In the genomic region with DNA sequence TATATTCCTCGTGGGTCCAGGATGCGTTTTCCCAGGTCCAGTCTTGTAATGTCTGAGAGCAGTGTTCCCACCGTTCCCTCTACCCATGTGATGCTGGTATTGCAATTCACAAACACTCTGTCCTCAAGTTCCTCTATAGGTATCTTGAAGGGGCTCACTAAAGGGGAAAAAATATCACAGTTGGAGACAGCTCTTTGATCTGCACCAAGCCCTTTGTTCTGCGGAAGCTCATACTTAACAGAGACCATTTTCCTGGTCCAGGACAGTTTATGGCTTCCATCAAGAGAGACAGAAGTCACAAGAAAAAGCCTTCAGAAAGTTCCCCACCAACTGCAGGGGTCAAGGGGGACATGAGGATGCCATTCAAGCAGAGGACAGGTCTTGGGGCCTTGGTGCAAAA, we compare ENCODE assay signal across 28 cellular contexts. TPM values are rescaled to one million over a fixed set of nuclear protein-coding genes. Genes with fewer than 3 reads are reported as not detected.
DNase-seq lines count a peak whose midpoint lies in the region; ATAC-seq, FAIRE-seq and TF ChIP-seq lines count a peak whose summit lies in the region.
"Had no signal": no experiment of that assay in that cellular context is flagged by ENCODE, and none has a peak within 500 bp of the region (broad histone marks: within the 10 kb centered on the region; RNA-seq: fewer than 3 reads in every experiment).

No MANE protein-coding gene starts in this region.

- H3K36me3 Mint-ChIP-seq in stimulated activated naive CD8-positive, alpha-beta T cell treated with anti-CD3 and anti-CD28 coated beads, Interleukin-15, Interleukin-2, amounts not matched to agents 100 ng/mL and 50 ng/mL, for 24 hours (ENCODE audit: low read depth) = peaks cover 57% of the 10 kb centered on the region
- peaks cover 61% of the 10 kb centered on the region for H3K36me3 Mint-ChIP-seq in activated CD8-positive, alpha-beta T cell treated with anti-CD3 and anti-CD28 coated beads for 36 hours (ENCODE audit: low read depth)
- H3K36me3 Mint-ChIP-seq: stimulated activated memory B cell treated with anti-CD40 and anti-IgM and Interleukin-4, amounts not matched to agents 10 μg/mL and 1 μg/mL and 100 μg/mL, for 72 hours had no signal

- H3K4me1 ChIP-seq in effector memory CD4-positive, alpha-beta T cell (ENCODE audit: control insufficient read depth, insufficient read depth, low read length, poor library complexity, severe bottlenecking) = peaks cover 56% of the 10 kb centered on the region
- H3K4me1 ChIP-seq in thymus (ENCODE audit: control insufficient read depth, insufficient read depth, low read length) = peaks cover 8% of the 10 kb centered on the region
- no peaks in the 10 kb centered on the region for H3K4me1 ChIP-seq in suprapubic skin
- H3K4me1 ChIP-seq: tibial artery had no signal

- H3K4me3 Mint-ChIP-seq in stimulated activated naive CD8-positive, alpha-beta T cell treated with anti-CD3 and anti-CD28 coated beads, Interleukin-15, Interleukin-2, amounts not matched to agents 100 ng/mL and 50 ng/mL, for 24 hours = peak overlapping the region; percentile 89
- peak overlapping the region; percentile 81 for H3K4me3 Mint-ChIP-seq in activated CD8-positive, alpha-beta T cell treated with anti-CD3 and anti-CD28 coated beads for 36 hours
- H3K4me3 Mint-ChIP-seq: stimulated activated memory B cell treated with anti-CD40 and anti-IgM and Interleukin-4, amounts not matched to agents 10 μg/mL and 1 μg/mL and 100 μg/mL, for 72 hours had no signal

- no peaks in the 10 kb centered on the region for H3K27me3 ChIP-seq in effector memory CD4-positive, alpha-beta T cell (replicated peaks; ENCODE audit: control insufficient read depth, insufficient read depth, low read length, poor library complexity, severe bottlenecking)
- H3K27me3 ChIP-seq in thymus (ENCODE audit: control insufficient read depth, insufficient read depth) (no peaks in the 10 kb centered on the region), suprapubic skin (peaks cover 10% of the 10 kb centered on the region)

- no peaks in the 10 kb centered on the region for H3K9me3 ChIP-seq in effector memory CD4-positive, alpha-beta T cell (ENCODE audit: control insufficient read depth, low read length)
- H3K9me3 ChIP-seq in thymus (ENCODE audit: control insufficient read depth) (no peaks in the 10 kb centered on the region), suprapubic skin (no peaks in the 10 kb centered on the region)
- H3K9me3 ChIP-seq: tibial artery had no signal

- WGBS in thymus = 33% methylated on average over 4 of the region's 4 CpGs
- 85% methylated on average over 4 of the region's 4 CpGs for WGBS in suprapubic skin

- TF ChIP-seq CTCF in activated CD8-positive, alpha-beta T cell treated with anti-CD3 and anti-CD28 coated beads for 36 hours (IDR thresholded peaks at IDR 0.05) = no peak
- TF ChIP-seq CTCF in suprapubic skin (IDR thresholded peaks at IDR 0.05) = no peak

- no peaks in the 10 kb centered on the region for H3K9me3 Mint-ChIP-seq in stimulated activated naive CD8-positive, alpha-beta T cell treated with anti-CD3 and anti-CD28 coated beads, Interleukin-15, Interleukin-2, amounts not matched to agents 100 ng/mL and 50 ng/mL, for 24 hours
- no peaks in the 10 kb centered on the region for H3K9me3 Mint-ChIP-seq in activated CD8-positive, alpha-beta T cell treated with anti-CD3 and anti-CD28 coated beads for 36 hours
- H3K9me3 Mint-ChIP-seq: stimulated activated memory B cell treated with anti-CD40 and anti-IgM and Interleukin-4, amounts not matched to agents 10 μg/mL and 1 μg/mL and 100 μg/mL, for 72 hours had no signal

- POLR2A ChIA-PET in activated CD8-positive, alpha-beta T cell treated with anti-CD3 and anti-CD28 coated beads for 36 hours (lab: Charles Lee) = interaction anchor here (1.2 to 2.5 kb wide), 3 partner anchors 119 to 123 kb away, joined by 3 to 13 read pairs (median 4); no protein-coding TSS in a partner anchor

- no peak for DNase-seq in stimulated activated naive CD8-positive, alpha-beta T cell treated with anti-CD3 and anti-CD28 coated beads, Interleukin-15, Interleukin-2, amounts not matched to agents 100 U/mL and 50 U/mL, for 24 hours
- no peak for DNase-seq in activated CD8-positive, alpha-beta T cell treated with anti-CD3 and anti-CD28 coated beads for 36 hours
- DNase-seq in effector memory CD4-positive, alpha-beta T cell = no peak
- DNase-seq in GM12891 (ENCODE audit: insufficient read length, low spot score) (no peak), suprapubic skin (ENCODE audit: low spot score in 2 of 2) (no peak)
- DNase-seq: activated gamma-delta T cell; effector CD8-positive, alpha-beta T cell; GDM1; hippocampal formation; Karpas-422; left ventricle myocardium superior; NCI-H1694; NCI-H2171; NCI-H526; RPMI8226; stimulated activated CD4-positive, alpha-beta T cell treated with anti-CD3 and anti-CD28 coated beads, Interleukin-2, amount 100 ng/mL, for 24 hours; tibial artery had no signal

- CTCF ChIA-PET in activated CD8-positive, alpha-beta T cell treated with anti-CD3 and anti-CD28 coated beads for 36 hours (lab: Charles Lee) = interaction anchor here (0.9 to 6.0 kb wide), 7 partner anchors 11 to 142 kb away, joined by 3 to 38 read pairs (median 3); no protein-coding TSS in a partner anchor

- peaks cover 10% of the 10 kb centered on the region for H3K36me3 ChIP-seq in effector memory CD4-positive, alpha-beta T cell (ENCODE audit: control insufficient read depth, insufficient read depth, low read length)
- H3K36me3 ChIP-seq in thymus (ENCODE audit: control insufficient read depth, insufficient read depth) (peaks cover 23% of the 10 kb centered on the region), suprapubic skin (no peaks in the 10 kb centered on the region)
- H3K36me3 ChIP-seq: tibial artery had no signal

- intact Hi-C loops in activated CD8-positive, alpha-beta T cell treated with anti-CD3 and anti-CD28 coated beads for 36 hours (cut with micrococcal nuclease) = loop anchor here (5.0 kb wide), 2 partner anchors 123 to 138 kb away; no protein-coding TSS in a partner anchor

- H3K27ac Mint-ChIP-seq in stimulated activated naive CD8-positive, alpha-beta T cell treated with anti-CD3 and anti-CD28 coated beads, Interleukin-15, Interleukin-2, amounts not matched to agents 100 ng/mL and 50 ng/mL, for 24 hours = peak overlapping the region; percentile 98
- peak overlapping the region; percentile 96 for H3K27ac Mint-ChIP-seq in activated CD8-positive, alpha-beta T cell treated with anti-CD3 and anti-CD28 coated beads for 36 hours

- TF ChIP-seq EP300 in suprapubic skin (IDR thresholded peaks at IDR 0.05) = no peak

- peak overlapping the region; percentile 93 for H3K27ac ChIP-seq in effector memory CD4-positive, alpha-beta T cell (ENCODE audit: insufficient read depth, low read length, poor library complexity, severe bottlenecking)
- H3K27ac ChIP-seq in thymus (ENCODE audit: low read depth) = peak overlapping the region; percentile 93
- no peak overlapping the region for H3K27ac ChIP-seq in suprapubic skin
- H3K27ac ChIP-seq: tibial artery had no signal

- H3K27me3 Mint-ChIP-seq in stimulated activated naive CD8-positive, alpha-beta T cell treated with anti-CD3 and anti-CD28 coated beads, Interleukin-15, Interleukin-2, amounts not matched to agents 100 ng/mL and 50 ng/mL, for 24 hours = no peaks in the 10 kb centered on the region
- no peaks in the 10 kb centered on the region for H3K27me3 Mint-ChIP-seq in activated CD8-positive, alpha-beta T cell treated with anti-CD3 and anti-CD28 coated beads for 36 hours

- H3K4me1 Mint-ChIP-seq in stimulated activated naive CD8-positive, alpha-beta T cell treated with anti-CD3 and anti-CD28 coated beads, Interleukin-15, Interleukin-2, amounts not matched to agents 100 ng/mL and 50 ng/mL, for 24 hours (ENCODE audit: low read depth) = peaks cover 50% of the 10 kb centered on the region
- peaks cover 32% of the 10 kb centered on the region for H3K4me1 Mint-ChIP-seq in activated CD8-positive, alpha-beta T cell treated with anti-CD3 and anti-CD28 coated beads for 36 hours (ENCODE audit: low read depth)

- peak overlapping the region; percentile 64 for H3K4me3 ChIP-seq in effector memory CD4-positive, alpha-beta T cell (ENCODE audit: insufficient read depth, low read depth, low read length, poor library complexity, severe bottlenecking)
- H3K4me3 ChIP-seq in thymus (ENCODE audit: low read length) = peak overlapping the region; percentile 65
- no peak overlapping the region for H3K4me3 ChIP-seq in suprapubic skin
- H3K4me3 ChIP-seq: tibial artery had no signal

- FAIRE-seq in GM12891 (lab: Jason Lieb, UNC) = no peak
- FAIRE-seq: astrocyte, frontal cortex had no signal

- ATAC-seq in stimulated activated naive CD8-positive, alpha-beta T cell treated with anti-CD3 and anti-CD28 coated beads, Interleukin-15, Interleukin-2, amounts not matched to agents 100 U/mL and 50 U/mL, for 24 hours = no peak
- ATAC-seq in activated CD8-positive, alpha-beta T cell treated with anti-CD3 and anti-CD28 coated beads for 36 hours = no peak
- no peak for ATAC-seq in GM18909 (IDR thresholded peaks at IDR 0.05; ENCODE audit: poor library complexity, unreplicated experiment)
- ATAC-seq: esophagus mucosa; HCT116; left ventricle myocardium superior; stimulated activated memory B cell treated with anti-CD40 and anti-IgM and Interleukin-4, amounts not matched to agents 10 μg/mL and 1 μg/mL and 100 μg/mL, for 72 hours had no signal

- TF ChIP-seq POLR2A in GM12891 (IDR thresholded peaks at IDR 0.05; ENCODE audit: low read depth, low read length) (no peak), suprapubic skin (IDR thresholded peaks at IDR 0.05) (no peak)

TF ChIP-seq in GM12891, 5 proteins besides CTCF, POLR2A, EP300 and RAD21:
- no peak for TF ChIP-seq SPI1 (IDR thresholded peaks at IDR 0.05; ENCODE audit: low read depth, low read length)
TF ChIP-seq in GM12891: peak in this region for 0.

RNA-seq across cellular contexts. Expression of a gene that starts 2.1 kb away (rescaled TPM):
- total RNA-seq in activated CD8-positive, alpha-beta T cell treated with anti-CD3 and anti-CD28 coated beads for 36 hours = 100 to 1,000 TPM; 316 to 325 TPM
- 501 TPM for polyA plus RNA-seq in thymus
- not detected for polyA plus RNA-seq in GM12891 (2012; ENCODE audit: low read depth, missing spikeins)
- 1 to 10 TPM in 2 of 4 donors, not detected in 2; 1.8 to 4.4 TPM for total RNA-seq in suprapubic skin
- total RNA-seq: chondrocyte, frontal cortex, pulmonary artery endothelial cell had no signal

RNA-seq across cellular contexts. Expression of a gene that starts 3.7 kb away (rescaled TPM):
- total RNA-seq in activated CD8-positive, alpha-beta T cell treated with anti-CD3 and anti-CD28 coated beads for 36 hours = 100 to 1,000 TPM; 116 to 118 TPM
- polyA plus RNA-seq in thymus = 32.0 TPM
- not detected for polyA plus RNA-seq in GM12891 (2012; ENCODE audit: low read depth, missing spikeins)
- total RNA-seq in suprapubic skin = 1 to 10 TPM in 1 of 4 donors, under 1 TPM in 1, not detected in 2; 0.73 to 1.2 TPM
- total RNA-seq: astrocyte, chondrocyte, frontal cortex, HT1080, pulmonary artery endothelial cell had no signal

RNA-seq across cellular contexts. Expression of a gene that starts 19.0 kb away (rescaled TPM):
- total RNA-seq in activated CD8-positive, alpha-beta T cell treated with anti-CD3 and anti-CD28 coated beads for 36 hours = 10 to 100 TPM; 40.2 to 40.5 TPM
- 40.6 TPM for polyA plus RNA-seq in thymus
- 8.0 TPM for polyA plus RNA-seq in GM12891 (2012; ENCODE audit: low read depth, missing spikeins)
- 10 to 100 TPM; 37.0 to 81.8 (median 50.4) TPM for total RNA-seq in suprapubic skin

RNA-seq across cellular contexts. Expression of a gene that starts 35.9 kb away (rescaled TPM):
- total RNA-seq in activated CD8-positive, alpha-beta T cell treated with anti-CD3 and anti-CD28 coated beads for 36 hours = 100 to 1,000 TPM; 372 to 387 TPM
- 328 TPM for polyA plus RNA-seq in thymus
- 5.1 TPM for polyA plus RNA-seq in GM12891 (2012; ENCODE audit: low read depth, missing spikeins)
- 1 to 10 TPM in 1 of 4 donors, under 1 TPM in 2, not detected in 1; 0.55 to 3.3 (median 0.79) TPM for total RNA-seq in suprapubic skin
- total RNA-seq: astrocyte, chondrocyte, frontal cortex, pulmonary artery endothelial cell had no signal

Comparison
In these comparisons a context has a peak if more than half of its experiments do, and no peak if none do; other contexts are left out.
1. RNA of a gene that starts 2.1 kb away (total RNA-seq): 316 to 325 TPM in activated CD8-positive, alpha-beta T cell treated with anti-CD3 and anti-CD28 coated beads for 36 hours; 1.8 to 4.4 TPM in suprapubic skin; every median in the first group is over 10 times any median in the second.
2. RNA of a gene that starts 3.7 kb away (total RNA-seq): 116 to 118 TPM in activated CD8-positive, alpha-beta T cell treated with anti-CD3 and anti-CD28 coated beads for 36 hours; 0.73 to 1.2 TPM in suprapubic skin; every median in the first group is over 10 times any median in the second.